In the genomic region with DNA sequence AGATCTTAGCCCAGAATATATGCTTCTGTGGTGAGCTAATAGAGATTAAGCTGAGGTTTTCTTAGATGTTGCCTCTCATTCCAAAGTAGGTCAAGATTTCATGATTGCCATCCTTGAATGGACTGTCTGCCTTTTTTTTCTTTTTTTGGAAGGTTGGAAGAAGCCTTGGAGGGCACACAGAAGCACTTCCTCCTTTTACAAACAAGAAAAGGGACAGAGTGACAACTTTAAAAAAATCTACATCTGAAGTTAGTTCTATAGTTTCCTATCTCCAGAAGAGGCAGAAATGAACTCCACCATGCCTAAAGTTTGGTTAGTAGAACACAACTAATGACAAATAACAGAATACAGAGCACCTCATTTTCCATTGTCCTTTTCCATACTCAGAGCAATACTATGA, we compare ENCODE assay signal across 1 cellular context.
TF ChIP-seq lines count a peak whose summit lies in the region.

No MANE protein-coding gene starts in this region.

TF ChIP-seq in IMR-90, 13 proteins besides CTCF, POLR2A, EP300 and RAD21:
- TF ChIP-seq CEBPB (IDR thresholded peaks at IDR 0.05; ENCODE audit: low read depth, low read length): no peak
- TF ChIP-seq, protein P1, sequence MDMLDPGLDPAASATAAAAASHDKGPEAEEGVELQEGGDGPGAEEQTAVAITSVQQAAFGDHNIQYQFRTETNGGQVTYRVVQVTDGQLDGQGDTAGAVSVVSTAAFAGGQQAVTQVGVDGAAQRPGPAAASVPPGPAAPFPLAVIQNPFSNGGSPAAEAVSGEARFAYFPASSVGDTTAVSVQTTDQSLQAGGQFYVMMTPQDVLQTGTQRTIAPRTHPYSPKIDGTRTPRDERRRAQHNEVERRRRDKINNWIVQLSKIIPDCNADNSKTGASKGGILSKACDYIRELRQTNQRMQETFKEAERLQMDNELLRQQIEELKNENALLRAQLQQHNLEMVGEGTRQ (IDR thresholded peaks at IDR 0.05; ENCODE audit: low read depth, low read length): no peak
- no peak for TF ChIP-seq CHD1 (IDR thresholded peaks at IDR 0.05; ENCODE audit: low read depth, low read length)
- TF ChIP-seq SMC3 (IDR thresholded peaks at IDR 0.05; ENCODE audit: low read depth, low read length): no peak
